28 cellular contexts compared by ENCODE assay signal in the genomic region with DNA sequence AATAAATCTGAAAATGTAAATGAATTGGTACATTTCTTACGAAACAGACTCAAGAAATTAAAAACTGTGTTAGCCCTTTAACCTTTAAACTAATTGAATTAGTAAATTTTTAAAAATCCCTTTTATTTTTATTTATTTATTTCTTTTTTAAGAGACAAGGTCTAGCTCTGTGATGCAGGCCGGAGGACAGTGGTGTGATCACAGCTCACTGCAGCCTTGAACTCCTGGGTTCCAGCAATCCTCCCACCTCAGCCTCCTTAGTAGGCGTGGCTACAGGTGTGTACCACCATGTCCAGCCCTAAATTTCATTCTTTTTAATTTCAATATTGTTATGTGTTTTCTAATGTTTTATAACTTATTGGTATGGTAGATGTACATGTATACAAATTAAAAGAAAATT.
"Had no signal": no experiment of that assay in that cellular context is flagged by ENCODE, and none has a peak within 500 bp of the region (broad histone marks: within the 10 kb centered on the region; RNA-seq: fewer than 3 reads in every experiment).

No MANE protein-coding gene starts in this region.

- H3K9me3 ChIP-seq: adrenal gland, body of pancreas, esophagus squamous epithelium, gastroesophageal sphincter had no signal

- H3K27me3 ChIP-seq: adrenal gland, body of pancreas, esophagus squamous epithelium had no signal

- H3K4me3 ChIP-seq: adrenal gland, body of pancreas, esophagus squamous epithelium, gastroesophageal sphincter had no signal

- H3K4me3 Mint-ChIP-seq: activated CD4-positive, alpha-beta memory T cell treated with anti-CD3 and anti-CD28 coated beads for 36 hours; activated CD8-positive, alpha-beta memory T cell treated with anti-CD3 and anti-CD28 coated beads, Interleukin-2, amount 10 ng/mL, durations not matched to agents 7 days and 5 days; activated CD8-positive, alpha-beta T cell treated with anti-CD3 and anti-CD28 coated beads, Interleukin-2, amount 10 ng/mL, durations not matched to agents 7 days and 5 days; activated naive CD8-positive, alpha-beta T cell treated with anti-CD3 and anti-CD28 coated beads for 36 hours; activated naive CD8-positive, alpha-beta T cell treated with anti-CD3 and anti-CD28 coated beads, Interleukin-2, amount 50 U/mL, for 24 hours; activated T-cell treated with anti-CD3 and anti-CD28 coated beads, Interleukin-2, amount 50 U/mL, for 24 hours; activated T-cell treated with anti-CD3 and anti-CD28 coated beads, Interleukin-2, amount 50 U/mL, for 72 hours; effector memory CD8-positive, alpha-beta T cell; WTC11 had no signal

- H3K27me3 Mint-ChIP-seq: activated CD4-positive, alpha-beta memory T cell treated with anti-CD3 and anti-CD28 coated beads for 36 hours; activated naive CD8-positive, alpha-beta T cell treated with anti-CD3 and anti-CD28 coated beads for 36 hours; activated T-cell treated with anti-CD3 and anti-CD28 coated beads, Interleukin-2, amount 50 U/mL, for 24 hours had no signal

- H3K9me3 Mint-ChIP-seq: activated naive CD8-positive, alpha-beta T cell treated with anti-CD3 and anti-CD28 coated beads for 36 hours; activated naive CD8-positive, alpha-beta T cell treated with anti-CD3 and anti-CD28 coated beads, Interleukin-2, amount 50 U/mL, for 24 hours; effector memory CD8-positive, alpha-beta T cell had no signal

- DNase-seq: activated CD4-positive, alpha-beta T cell treated with anti-CD3 and anti-CD28 coated beads for 1 hour; activated CD4-positive, alpha-beta T cell treated with anti-CD3 and anti-CD28 coated beads for 4 hours; activated CD8-positive, alpha-beta T cell treated with anti-CD3 and anti-CD28 coated beads, Interleukin-2, amount 10 ng/mL, durations not matched to agents 7 days and 5 days; activated gamma-delta T cell; activated naive CD4-positive, alpha-beta T cell; activated naive CD4-positive, alpha-beta T cell treated with anti-CD3 and anti-CD28 coated beads, Interleukin-2, amount 50 U/mL, for 16 hours; activated naive CD8-positive, alpha-beta T cell treated with anti-CD3 and anti-CD28 coated beads for 36 hours; activated naive CD8-positive, alpha-beta T cell treated with anti-CD3 and anti-CD28 coated beads, Interleukin-2, amount 50 U/mL, for 24 hours; activated T-cell treated with anti-CD3 and anti-CD28 coated beads for 4 hours; activated T-cell treated with anti-CD3 and anti-CD28 coated beads, Interleukin-2, amount 50 U/mL, for 24 hours; activated T-cell treated with anti-CD3 and anti-CD28 coated beads, Interleukin-2, amount 50 U/mL, for 72 hours; amygdala; aorta; body of pancreas; caudate nucleus; cortex of kidney; effector CD4-positive, alpha-beta T cell; effector memory CD8-positive, alpha-beta T cell; erythroblast; esophagus squamous epithelium; foreskin melanocyte; T-helper 2 cell had no signal

- H3K36me3 ChIP-seq: adrenal gland, esophagus squamous epithelium, gastroesophageal sphincter had no signal

- H3K27ac Mint-ChIP-seq: activated CD4-positive, alpha-beta memory T cell treated with anti-CD3 and anti-CD28 coated beads for 36 hours; activated CD8-positive, alpha-beta memory T cell treated with anti-CD3 and anti-CD28 coated beads, Interleukin-2, amount 10 ng/mL, durations not matched to agents 7 days and 5 days; activated CD8-positive, alpha-beta T cell treated with anti-CD3 and anti-CD28 coated beads, Interleukin-2, amount 10 ng/mL, durations not matched to agents 7 days and 5 days; activated naive CD8-positive, alpha-beta T cell treated with anti-CD3 and anti-CD28 coated beads for 36 hours; activated naive CD8-positive, alpha-beta T cell treated with anti-CD3 and anti-CD28 coated beads, Interleukin-2, amount 50 U/mL, for 24 hours; activated T-cell treated with anti-CD3 and anti-CD28 coated beads, Interleukin-2, amount 50 U/mL, for 24 hours; activated T-cell treated with anti-CD3 and anti-CD28 coated beads, Interleukin-2, amount 50 U/mL, for 72 hours; WTC11 had no signal

- H3K4me1 Mint-ChIP-seq: activated CD8-positive, alpha-beta memory T cell treated with anti-CD3 and anti-CD28 coated beads, Interleukin-2, amount 10 ng/mL, durations not matched to agents 7 days and 5 days; activated naive CD8-positive, alpha-beta T cell treated with anti-CD3 and anti-CD28 coated beads, Interleukin-2, amount 50 U/mL, for 24 hours had no signal

- H3K27ac ChIP-seq: adrenal gland, body of pancreas, esophagus squamous epithelium, gastroesophageal sphincter, VCaP had no signal

- ATAC-seq: activated CD8-positive, alpha-beta memory T cell treated with anti-CD3 and anti-CD28 coated beads, Interleukin-2, amount 10 ng/mL, durations not matched to agents 7 days and 5 days; activated CD8-positive, alpha-beta T cell treated with anti-CD3 and anti-CD28 coated beads, Interleukin-2, amount 10 ng/mL, durations not matched to agents 7 days and 5 days; activated naive CD8-positive, alpha-beta T cell treated with anti-CD3 and anti-CD28 coated beads, Interleukin-2, amount 50 U/mL, for 24 hours; activated T-cell treated with anti-CD3 and anti-CD28 coated beads, Interleukin-2, amount 50 U/mL, for 72 hours; body of pancreas; effector memory CD8-positive, alpha-beta T cell; gastroesophageal sphincter; WTC11 had no signal

- H3K4me1 ChIP-seq: adrenal gland, body of pancreas, gastroesophageal sphincter had no signal

- H3K36me3 Mint-ChIP-seq: activated CD4-positive, alpha-beta memory T cell treated with anti-CD3 and anti-CD28 coated beads for 36 hours; activated CD8-positive, alpha-beta memory T cell treated with anti-CD3 and anti-CD28 coated beads, Interleukin-2, amount 10 ng/mL, durations not matched to agents 7 days and 5 days; activated naive CD8-positive, alpha-beta T cell treated with anti-CD3 and anti-CD28 coated beads for 36 hours had no signal
